Comparison of ENCODE assay signal across 40 cellular contexts in the genomic region with DNA sequence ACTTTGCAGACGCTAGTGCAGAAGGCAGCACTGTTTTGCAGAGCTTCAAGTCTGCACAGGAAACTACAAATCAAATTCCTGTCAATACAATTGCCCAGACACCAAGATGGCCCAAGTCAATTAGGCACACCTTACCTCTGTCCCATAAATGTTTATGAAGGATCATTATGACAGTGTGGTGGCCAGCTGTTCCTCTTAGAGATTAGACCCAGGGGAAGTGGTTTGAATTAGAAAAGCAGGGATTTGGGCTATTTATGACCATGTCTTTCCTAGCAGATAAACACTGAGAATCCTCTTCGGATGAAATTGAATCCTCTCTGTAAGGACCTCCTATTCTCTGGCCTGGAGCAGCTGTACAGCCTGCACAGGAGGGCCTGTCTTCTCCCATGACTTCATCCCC. TPM values are rescaled to one million over a fixed set of nuclear protein-coding genes. Genes with fewer than 3 reads are reported as not detected.
"Had no signal": no experiment of that assay in that cellular context is flagged by ENCODE, and none has a peak within 500 bp of the region (broad histone marks: within the 10 kb centered on the region; RNA-seq: fewer than 3 reads in every experiment).

No MANE protein-coding gene starts in this region.

- H3K36me3 ChIP-seq: brain microvascular endothelial cell, Peyer's patch had no signal

- H3K4me3 ChIP-seq: Peyer's patch had no signal

- H3K27ac ChIP-seq: brain microvascular endothelial cell, Peyer's patch, VCaP had no signal

- H3K9me3 ChIP-seq: Peyer's patch had no signal

- ATAC-seq: activated CD8-positive, alpha-beta T cell treated with anti-CD3 and anti-CD28 coated beads for 36 hours; activated T-cell treated with anti-CD3 and anti-CD28 coated beads, Interleukin-2, amount 50 U/mL, for 72 hours; activated T-helper 17 cell treated with anti-CD3 and anti-CD28 coated beads, Interleukin-2, amount 50 U/mL, for 72 hours; PC-3 had no signal

- DNase-seq: activated CD4-positive, alpha-beta T cell treated with anti-CD3 and anti-CD28 coated beads for 1 hour; activated CD4-positive, alpha-beta T cell treated with anti-CD3 and anti-CD28 coated beads, Interleukin-2, amount 10 ng/mL, durations not matched to agents 24 days and 14 days; activated CD4-positive, alpha-beta T cell treated with anti-CD3 and anti-CD28 coated beads, Interleukin-2, amount 50 U/mL, for 4 hours; activated CD4-positive, CD25-positive, alpha-beta regulatory T cell; activated CD8-positive, alpha-beta T cell treated with anti-CD3 and anti-CD28 coated beads for 36 hours; activated effector memory CD4-positive, alpha-beta T cell treated with anti-CD3 and anti-CD28 coated beads, Interleukin-2, amount 50 U/mL, for 16 hours; activated naive CD4-positive, alpha-beta T cell; activated naive CD4-positive, alpha-beta T cell treated with anti-CD3 and anti-CD28 coated beads, Interleukin-2, amount 50 U/mL, for 16 hours; activated naive CD8-positive, alpha-beta T cell treated with anti-CD3 and anti-CD28 coated beads for 36 hours; activated T-cell treated with anti-CD3 and anti-CD28 coated beads, Interleukin-2, amount 50 U/mL, for 1 hour; activated T-cell treated with anti-CD3 and anti-CD28 coated beads, Interleukin-2, amount 50 U/mL, for 72 hours; amniotic stem cell; aorta; brain microvascular endothelial cell; central memory CD4-positive, alpha-beta T cell; Kasumi-1; KG1; MM.1S; NCI-H1092 treated with DMSO at 0.1 percent for 48 hours; NCI-H187 treated with DMSO at 0.1 percent for 48 hours; NCI-H2081; NCI-H2171 treated with DMSO at 0.1 percent for 48 hours; NCI-H2227 treated with DMSO at 0.1 percent for 48 hours; NCI-H446; NCI-H510A treated with DMSO at 0.1 percent for 48 hours; NK-92 treated with Interleukin-12 subunit alpha and Interleukin-12 subunit beta, amount 100 ng/mL, for 24 hours; PC-3; Peyer's patch; RPMI8226; SHP77 treated with DMSO at 0.1 percent for 48 hours; SW 1271; T-helper 1 cell; T-helper 2 cell; T-helper 9 cell had no signal

- FAIRE-seq: colon had no signal

- H3K4me1 ChIP-seq: Peyer's patch had no signal

RNA-seq across cellular contexts. Expression of a gene that starts 9.9 kb away (rescaled TPM):
- total RNA-seq: activated CD4-positive, alpha-beta T cell treated with anti-CD3 and anti-CD28 coated beads, Interleukin-2, amount 10 ng/mL, durations not matched to agents 24 days and 14 days; activated CD8-positive, alpha-beta memory T cell treated with anti-CD3 and anti-CD28 coated beads for 36 hours; aorta; cerebellum; PC-3; SK-MEL-5 had no signal
